12 cellular contexts compared by ENCODE assay signal in the genomic region with DNA sequence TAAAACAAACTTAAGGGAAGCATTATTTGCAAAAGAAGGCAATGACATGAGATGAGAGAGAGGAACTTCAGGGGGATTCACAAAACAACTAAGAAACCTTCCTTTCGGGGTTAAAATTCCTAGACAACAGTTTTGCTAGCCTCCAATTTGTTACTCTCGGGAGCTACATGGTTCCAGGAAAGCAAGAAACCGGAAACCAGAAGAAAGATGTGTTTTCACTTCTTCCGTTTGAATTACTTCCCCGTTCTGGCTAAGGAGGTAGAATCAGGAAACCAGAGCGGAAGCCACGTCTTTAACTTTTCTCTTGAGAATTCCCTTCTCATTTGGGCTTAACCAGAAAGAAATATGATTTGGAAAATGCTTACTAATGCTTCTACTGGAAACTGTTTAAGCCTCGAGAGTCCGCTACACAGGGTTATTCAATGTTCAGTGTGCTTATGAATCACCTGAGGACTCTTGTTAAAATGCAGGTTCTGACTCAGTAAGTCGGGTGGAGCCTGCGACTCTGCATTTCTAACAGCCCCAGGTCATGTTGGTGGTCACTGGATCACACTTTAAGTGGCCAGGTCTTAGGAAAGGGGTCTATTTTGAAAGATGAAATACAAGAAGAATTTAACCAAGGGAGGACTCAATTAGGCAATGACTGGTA. TPM values are rescaled to one million over a fixed set of nuclear protein-coding genes. Genes with fewer than 3 reads are reported as not detected.
A peak's percentile ranks its signal among the peaks of the same experiment; 100 is the strongest.
DNase-seq lines count a peak whose midpoint lies in the region; ATAC-seq and TF ChIP-seq lines count a peak whose summit lies in the region.
"Had no signal": no experiment of that assay in that cellular context is flagged by ENCODE, and none has a peak within 500 bp of the region (broad histone marks: within the 10 kb centered on the region; RNA-seq: fewer than 3 reads in every experiment).

No MANE protein-coding gene starts in this region.

- H3K4me1 ChIP-seq in Loucy (ENCODE audit: insufficient read depth, low read length, poor library complexity, severe bottlenecking) (peaks cover 11% of the 10 kb centered on the region), adipocyte (ENCODE audit: control insufficient read depth, insufficient read depth, low read length) (peaks cover 11% of the 10 kb centered on the region)

- H3K36me3 ChIP-seq in Loucy (ENCODE audit: insufficient read depth, low read length): no peaks in the 10 kb centered on the region
- no peaks in the 10 kb centered on the region for H3K36me3 ChIP-seq in adipocyte (ENCODE audit: control insufficient read depth, insufficient read depth, low read length, severe bottlenecking)

- H3K27me3 Mint-ChIP-seq in stimulated activated naive B cell treated with anti-CD40 and anti-IgM and Interleukin-4, amounts not matched to agents 10 μg/mL and 1 μg/mL and 100 μg/mL, for 72 hours: peaks cover 29 to 50% of the 10 kb centered on the region in 2 donors
- H3K27me3 Mint-ChIP-seq: type B pancreatic cell had no signal

- H3F3A ChIP-seq in Loucy (ENCODE audit: low read depth): no peaks in the 10 kb centered on the region

- no peak overlapping the region for H3K27ac Mint-ChIP-seq in stimulated activated naive B cell treated with anti-CD40 and anti-IgM and Interleukin-4, amounts not matched to agents 10 μg/mL and 1 μg/mL and 100 μg/mL, for 72 hours
- H3K27ac Mint-ChIP-seq: T-helper 1 cell treated with Interleukin-12 subunit alpha and Interleukin-12 subunit beta and Interleukin-4 antibody, amounts not matched to agents 30 μg/mL and 1 μg/mL, for 36 hours; type B pancreatic cell had no signal

- H3K9me2 ChIP-seq in Loucy (replicated peaks; ENCODE audit: low read depth, low read length): no peaks in the 10 kb centered on the region

- H3K4me1 Mint-ChIP-seq in stimulated activated naive B cell treated with anti-CD40 and anti-IgM and Interleukin-4, amounts not matched to agents 10 μg/mL and 1 μg/mL and 100 μg/mL, for 72 hours: peaks cover 2 to 9% of the 10 kb centered on the region in 2 donors

- TF ChIP-seq CTCF in Loucy (conservative IDR thresholded peaks at IDR 0.05; ENCODE audit: low read length): no peak

- H3K4me3 ChIP-seq in Loucy (ENCODE audit: low read length, poor library complexity, severe bottlenecking): peak overlapping the region; percentile 35
- H3K4me3 ChIP-seq in adipocyte (ENCODE audit: low read length): peak overlapping the region; percentile 72

- H3K9me3 ChIP-seq in Loucy (ENCODE audit: insufficient read depth, low read depth, low read length): no peaks in the 10 kb centered on the region
- no peaks in the 10 kb centered on the region for H3K9me3 ChIP-seq in adipocyte (ENCODE audit: control insufficient read depth, low read length)

- H3K9me3 Mint-ChIP-seq in stimulated activated naive B cell treated with anti-CD40 and anti-IgM and Interleukin-4, amounts not matched to agents 10 μg/mL and 1 μg/mL and 100 μg/mL, for 72 hours: no peaks in the 10 kb centered on the region
- H3K9me3 Mint-ChIP-seq: T-helper 1 cell treated with Interleukin-12 subunit alpha and Interleukin-12 subunit beta and Interleukin-4 antibody, amounts not matched to agents 30 μg/mL and 1 μg/mL, for 36 hours; type B pancreatic cell had no signal

- no peak overlapping the region for H3K9ac ChIP-seq in Loucy (ENCODE audit: low read depth, low read length, poor library complexity, severe bottlenecking)
- H3K9ac ChIP-seq in adipocyte (ENCODE audit: low read length): peak overlapping the region; percentile 57

- H3K36me3 Mint-ChIP-seq in stimulated activated naive B cell treated with anti-CD40 and anti-IgM and Interleukin-4, amounts not matched to agents 10 μg/mL and 1 μg/mL and 100 μg/mL, for 72 hours: no peaks in the 10 kb centered on the region

- H3K27me3 ChIP-seq in Loucy (ENCODE audit: insufficient read depth, low read length, poor library complexity, severe bottlenecking): no peaks in the 10 kb centered on the region
- no peaks in the 10 kb centered on the region for H3K27me3 ChIP-seq in adipocyte (replicated peaks; ENCODE audit: control insufficient read depth, insufficient read depth, low read length)

- peak; percentile 48 to 58 for ATAC-seq in stimulated activated naive B cell treated with anti-CD40 and anti-IgM and Interleukin-4, amounts not matched to agents 10 μg/mL and 1 μg/mL and 100 μg/mL, for 72 hours (replicated peaks)

- H3K79me2 ChIP-seq in Loucy (ENCODE audit: insufficient read depth, low read length): no peaks in the 10 kb centered on the region

- H3K4me2 ChIP-seq in Loucy (ENCODE audit: low read depth, low read length, poor library complexity, severe bottlenecking): peak overlapping the region; percentile 59

- peak overlapping the region; percentile 54 to 65 for H3K4me3 Mint-ChIP-seq in stimulated activated naive B cell treated with anti-CD40 and anti-IgM and Interleukin-4, amounts not matched to agents 10 μg/mL and 1 μg/mL and 100 μg/mL, for 72 hours
- H3K4me3 Mint-ChIP-seq: T-helper 1 cell treated with Interleukin-12 subunit alpha and Interleukin-12 subunit beta and Interleukin-4 antibody, amounts not matched to agents 30 μg/mL and 1 μg/mL, for 36 hours; type B pancreatic cell had no signal

- no peaks in the 10 kb centered on the region for H4K20me1 ChIP-seq in Loucy (ENCODE audit: insufficient read depth, low read length, poor library complexity, severe bottlenecking)

- peak overlapping the region; percentile 56 for H2AFZ ChIP-seq in Loucy (ENCODE audit: low read length)

- DNase-seq in activated CD4-positive, alpha-beta T cell treated with anti-CD3 and anti-CD28 coated beads for 48 hours: peak; percentile 30
- no peak for DNase-seq in activated CD4-positive, alpha-beta T cell treated with anti-CD3 and anti-CD28 coated beads for 1 hour
- no peak for DNase-seq in adipocyte (ENCODE audit: low read depth)
- no peak for DNase-seq in stimulated activated naive B cell treated with anti-CD40 and anti-IgM and Interleukin-4, amounts not matched to agents 10 μg/mL and 1 μg/mL and 100 μg/mL, for 72 hours
- DNase-seq in NCI-H82 treated with DMSO at 0.1 percent for 48 hours (lab: John Stamatoyannopoulos, UW; ENCODE audit: unreplicated experiment): no peak
- DNase-seq in cerebellum (ENCODE audit: low spot score): no peak
- no peak for DNase-seq in middle frontal gyrus (ENCODE audit: extremely low spot score, low spot score)
- DNase-seq: ACHN, NCI-H2029 had no signal

RNA-seq across cellular contexts. Expression of a gene that starts 43.5 kb away (rescaled TPM):
- 0.64 TPM for total RNA-seq in cerebellum
